In the genomic region with DNA sequence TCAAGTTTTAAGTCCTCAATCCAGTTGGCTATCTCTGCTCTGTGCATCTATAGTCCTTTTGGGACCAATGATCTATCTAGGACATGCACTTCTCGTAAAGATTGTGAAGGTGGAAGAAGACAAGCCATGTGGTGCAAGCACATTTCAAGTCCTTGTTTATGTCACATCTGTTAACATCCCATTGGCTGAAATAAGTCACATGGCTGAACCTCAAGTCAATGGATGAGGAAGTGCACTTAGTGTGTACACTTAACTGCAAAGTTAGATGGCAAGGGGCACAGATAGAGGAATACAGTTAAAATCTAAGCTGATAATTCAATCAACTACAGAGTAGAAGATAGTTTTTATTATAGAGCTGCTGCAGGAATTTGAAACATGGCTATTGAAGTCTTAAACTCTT, we compare ENCODE assay signal across 1 cellular context.
TF ChIP-seq lines count a peak whose summit lies in the region.

No MANE protein-coding gene starts in this region.

TF ChIP-seq in GM23338, 12 proteins besides CTCF, POLR2A, EP300 and RAD21 (continued from another document):
- TF ChIP-seq, protein P1, sequence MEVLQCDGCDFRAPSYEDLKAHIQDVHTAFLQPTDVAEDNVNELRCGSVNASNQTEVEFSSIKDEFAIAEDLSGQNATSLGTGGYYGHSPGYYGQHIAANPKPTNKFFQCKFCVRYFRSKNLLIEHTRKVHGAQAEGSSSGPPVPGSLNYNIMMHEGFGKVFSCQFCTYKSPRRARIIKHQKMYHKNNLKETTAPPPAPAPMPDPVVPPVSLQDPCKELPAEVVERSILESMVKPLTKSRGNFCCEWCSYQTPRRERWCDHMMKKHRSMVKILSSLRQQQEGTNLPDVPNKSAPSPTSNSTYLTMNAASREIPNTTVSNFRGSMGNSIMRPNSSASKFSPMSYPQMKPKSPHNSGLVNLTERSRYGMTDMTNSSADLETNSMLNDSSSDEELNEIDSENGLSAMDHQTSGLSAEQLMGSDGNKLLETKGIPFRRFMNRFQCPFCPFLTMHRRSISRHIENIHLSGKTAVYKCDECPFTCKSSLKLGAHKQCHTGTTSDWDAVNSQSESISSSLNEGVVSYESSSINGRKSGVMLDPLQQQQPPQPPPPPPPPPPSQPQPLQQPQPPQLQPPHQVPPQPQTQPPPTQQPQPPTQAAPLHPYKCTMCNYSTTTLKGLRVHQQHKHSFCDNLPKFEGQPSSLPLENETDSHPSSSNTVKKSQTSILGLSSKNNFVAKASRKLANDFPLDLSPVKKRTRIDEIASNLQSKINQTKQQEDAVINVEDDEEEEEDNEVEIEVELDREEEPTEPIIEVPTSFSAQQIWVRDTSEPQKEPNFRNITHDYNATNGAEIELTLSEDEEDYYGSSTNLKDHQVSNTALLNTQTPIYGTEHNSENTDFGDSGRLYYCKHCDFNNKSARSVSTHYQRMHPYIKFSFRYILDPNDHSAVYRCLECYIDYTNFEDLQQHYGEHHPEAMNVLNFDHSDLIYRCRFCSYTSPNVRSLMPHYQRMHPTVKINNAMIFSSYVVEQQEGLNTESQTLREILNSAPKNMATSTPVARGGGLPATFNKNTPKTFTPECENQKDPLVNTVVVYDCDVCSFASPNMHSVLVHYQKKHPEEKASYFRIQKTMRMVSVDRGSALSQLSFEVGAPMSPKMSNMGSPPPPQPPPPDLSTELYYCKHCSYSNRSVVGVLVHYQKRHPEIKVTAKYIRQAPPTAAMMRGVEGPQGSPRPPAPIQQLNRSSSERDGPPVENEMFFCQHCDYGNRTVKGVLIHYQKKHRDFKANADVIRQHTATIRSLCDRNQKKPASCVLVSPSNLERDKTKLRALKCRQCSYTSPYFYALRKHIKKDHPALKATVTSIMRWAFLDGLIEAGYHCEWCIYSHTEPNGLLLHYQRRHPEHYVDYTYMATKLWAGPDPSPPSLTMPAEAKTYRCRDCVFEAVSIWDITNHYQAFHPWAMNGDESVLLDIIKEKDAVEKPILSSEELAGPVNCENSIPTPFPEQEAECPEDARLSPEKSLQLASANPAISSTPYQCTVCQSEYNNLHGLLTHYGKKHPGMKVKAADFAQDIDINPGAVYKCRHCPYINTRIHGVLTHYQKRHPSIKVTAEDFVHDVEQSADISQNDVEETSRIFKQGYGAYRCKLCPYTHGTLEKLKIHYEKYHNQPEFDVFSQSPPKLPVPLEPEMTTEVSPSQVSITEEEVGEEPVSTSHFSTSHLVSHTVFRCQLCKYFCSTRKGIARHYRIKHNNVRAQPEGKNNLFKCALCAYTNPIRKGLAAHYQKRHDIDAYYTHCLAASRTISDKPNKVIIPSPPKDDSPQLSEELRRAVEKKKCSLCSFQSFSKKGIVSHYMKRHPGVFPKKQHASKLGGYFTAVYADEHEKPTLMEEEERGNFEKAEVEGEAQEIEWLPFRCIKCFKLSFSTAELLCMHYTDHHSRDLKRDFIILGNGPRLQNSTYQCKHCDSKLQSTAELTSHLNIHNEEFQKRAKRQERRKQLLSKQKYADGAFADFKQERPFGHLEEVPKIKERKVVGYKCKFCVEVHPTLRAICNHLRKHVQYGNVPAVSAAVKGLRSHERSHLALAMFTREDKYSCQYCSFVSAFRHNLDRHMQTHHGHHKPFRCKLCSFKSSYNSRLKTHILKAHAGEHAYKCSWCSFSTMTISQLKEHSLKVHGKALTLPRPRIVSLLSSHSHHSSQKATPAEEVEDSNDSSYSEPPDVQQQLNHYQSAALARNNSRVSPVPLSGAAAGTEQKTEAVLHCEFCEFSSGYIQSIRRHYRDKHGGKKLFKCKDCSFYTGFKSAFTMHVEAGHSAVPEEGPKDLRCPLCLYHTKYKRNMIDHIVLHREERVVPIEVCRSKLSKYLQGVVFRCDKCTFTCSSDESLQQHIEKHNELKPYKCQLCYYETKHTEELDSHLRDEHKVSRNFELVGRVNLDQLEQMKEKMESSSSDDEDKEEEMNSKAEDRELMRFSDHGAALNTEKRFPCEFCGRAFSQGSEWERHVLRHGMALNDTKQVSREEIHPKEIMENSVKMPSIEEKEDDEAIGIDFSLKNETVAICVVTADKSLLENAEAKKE (CRISPR knock-in tag; IDR thresholded peaks at IDR 0.05): no peak
- TF ChIP-seq JUNB (IDR thresholded peaks at IDR 0.05; ENCODE audit: unreplicated experiment) (no peak), EZH2 (IDR thresholded peaks at IDR 0.05; ENCODE audit: low read depth, unreplicated experiment) (no peak), POLR2AphosphoS5 (IDR thresholded peaks at IDR 0.05; ENCODE audit: low read depth) (no peak), NANOG (IDR thresholded peaks at IDR 0.05; ENCODE audit: borderline replicate concordance) (no peak), ZNF114 (CRISPR knock-in tag; IDR thresholded peaks at IDR 0.05) (no peak), EZH2phosphoT487 (IDR thresholded peaks at IDR 0.05; ENCODE audit: unreplicated experiment) (no peak)
- TF ChIP-seq, protein P2, sequence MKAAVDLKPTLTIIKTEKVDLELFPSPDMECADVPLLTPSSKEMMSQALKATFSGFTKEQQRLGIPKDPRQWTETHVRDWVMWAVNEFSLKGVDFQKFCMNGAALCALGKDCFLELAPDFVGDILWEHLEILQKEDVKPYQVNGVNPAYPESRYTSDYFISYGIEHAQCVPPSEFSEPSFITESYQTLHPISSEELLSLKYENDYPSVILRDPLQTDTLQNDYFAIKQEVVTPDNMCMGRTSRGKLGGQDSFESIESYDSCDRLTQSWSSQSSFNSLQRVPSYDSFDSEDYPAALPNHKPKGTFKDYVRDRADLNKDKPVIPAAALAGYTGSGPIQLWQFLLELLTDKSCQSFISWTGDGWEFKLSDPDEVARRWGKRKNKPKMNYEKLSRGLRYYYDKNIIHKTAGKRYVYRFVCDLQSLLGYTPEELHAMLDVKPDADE (IDR thresholded peaks at IDR 0.05): no peak
